ENCODE assay signal across 23 cellular contexts in the genomic region with DNA sequence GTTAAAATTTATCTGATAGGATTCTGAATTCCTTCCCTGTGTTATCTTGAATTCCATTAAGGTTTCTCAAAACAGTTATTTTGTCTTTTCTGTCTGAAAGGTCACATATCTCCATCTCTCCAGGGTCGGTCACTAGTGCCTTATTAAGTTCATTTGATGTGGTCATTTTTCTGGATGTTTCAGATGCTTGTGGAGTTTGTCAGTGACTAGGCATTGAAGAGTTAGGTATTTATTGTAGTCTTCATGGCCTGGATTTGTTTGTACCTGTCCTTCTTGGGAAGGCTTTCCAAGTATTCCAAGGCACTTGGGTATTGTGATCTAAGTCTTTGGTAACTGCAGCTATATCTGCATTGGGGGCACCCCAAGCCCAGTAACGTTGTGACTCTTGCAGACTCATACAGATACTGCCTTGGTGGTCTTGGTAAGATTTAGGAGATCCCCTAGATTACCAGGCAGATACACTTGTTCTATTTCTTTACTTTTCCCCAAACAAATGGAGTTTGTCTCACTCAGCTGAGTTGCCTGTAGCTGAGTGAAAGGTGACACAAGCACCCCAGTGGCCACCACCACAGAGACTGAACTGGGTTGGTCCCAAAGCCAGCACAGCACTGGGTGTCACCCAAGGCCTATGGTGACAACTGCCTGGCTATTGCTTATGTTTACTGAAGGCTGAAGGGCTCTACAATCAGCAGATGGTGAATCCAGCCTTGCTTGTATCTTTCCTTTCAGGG. TPM values are rescaled to one million over a fixed set of nuclear protein-coding genes. Genes with fewer than 3 reads are reported as not detected.
DNase-seq lines count a peak whose midpoint lies in the region; ATAC-seq and TF ChIP-seq lines count a peak whose summit lies in the region.
"Had no signal": no experiment of that assay in that cellular context is flagged by ENCODE, and none has a peak within 500 bp of the region (broad histone marks: within the 10 kb centered on the region; RNA-seq: fewer than 3 reads in every experiment).

No MANE protein-coding gene starts in this region.

- H3K9me3 ChIP-seq in RWPE2 (ENCODE audit: severe bottlenecking): no peaks in the 10 kb centered on the region
- H3K9me3 ChIP-seq: gastrocnemius medialis, prostate gland, SJCRH30, transverse colon had no signal

- ATAC-seq in RWPE2 (ENCODE audit: low read depth): peak; percentile 73
- ATAC-seq in stimulated activated naive CD8-positive, alpha-beta T cell treated with anti-CD3 and anti-CD28 coated beads, Interleukin-15, Interleukin-2, amounts not matched to agents 100 U/mL and 50 U/mL, for 24 hours: peak; percentile 40
- ATAC-seq: activated CD4-positive, CD25-positive, alpha-beta regulatory T cell treated with anti-CD3 and anti-CD28 coated beads, Interleukin-2, amount 50 U/mL, for 24 hours; gastrocnemius medialis had no signal

- H3K4me3 ChIP-seq in RWPE2 (ENCODE audit: severe bottlenecking): no peak overlapping the region
- H3K4me3 ChIP-seq: gastrocnemius medialis, prostate gland, SJCRH30, transverse colon had no signal

- DNase-seq in activated CD4-positive, alpha-beta T cell treated with anti-CD3 and anti-CD28 coated beads, Interleukin-2, amount 10 ng/mL, durations not matched to agents 24 days and 14 days: peak; percentile 51
- no peak for DNase-seq in activated CD4-positive, alpha-beta T cell treated with anti-CD3 and anti-CD28 coated beads for 1 hour
- DNase-seq in RWPE2 (ENCODE audit: low spot score) (no peak), islet precursor cell (peak; percentile 59), mesothelial cell of epicardium (ENCODE audit: low spot score in 2 of 2, unreplicated experiment in 2 of 2) (no peak), NCI-H2171 (lab: John Stamatoyannopoulos, UW) (no peak), NCI-H1930 (lab: John Stamatoyannopoulos, UW) (no peak)
- DNase-seq in stimulated activated naive CD8-positive, alpha-beta T cell treated with anti-CD3 and anti-CD28 coated beads, Interleukin-15, Interleukin-2, amounts not matched to agents 100 U/mL and 50 U/mL, for 24 hours: no peak
- DNase-seq: activated gamma-delta T cell treated with Interleukin-2 at 50 U/mL for 16 hours; aorta; gastrocnemius medialis; NCI-H2029 treated with DMSO at 0.1 percent for 48 hours; NCI-H524; nephron progenitor cell; SJCRH30; stimulated activated naive CD4-positive, alpha-beta T cell; transverse colon had no signal

- intact Hi-C loops in activated CD4-positive, alpha-beta T cell treated with anti-CD3 and anti-CD28 coated beads, Interleukin-2, amount 10 ng/mL, durations not matched to agents 24 days and 14 days (cut with micrococcal nuclease): no loop called here

- H3K36me3 ChIP-seq in RWPE2 (ENCODE audit: low read depth): no peaks in the 10 kb centered on the region
- H3K36me3 ChIP-seq: gastrocnemius medialis, prostate gland, SJCRH30, transverse colon had no signal

- TF ChIP-seq CTCF in RWPE2 (IDR thresholded peaks at IDR 0.05; ENCODE audit: poor library complexity, severe bottlenecking) (no peak), mesothelial cell of epicardium (IDR thresholded peaks at IDR 0.05; ENCODE audit: unreplicated experiment) (no peak)

- H3K4me1 Mint-ChIP-seq in activated CD4-positive, alpha-beta T cell treated with anti-CD3 and anti-CD28 coated beads, Interleukin-2, amount 10 ng/mL, durations not matched to agents 24 days and 14 days: peaks cover 11% of the 10 kb centered on the region
- peaks cover 26% of the 10 kb centered on the region for H3K4me1 Mint-ChIP-seq in mesothelial cell of epicardium
- H3K4me1 Mint-ChIP-seq: IgD-negative memory B cell, memory B cell, nephron progenitor cell had no signal

- peaks cover 19% of the 10 kb centered on the region for H3K36me3 Mint-ChIP-seq in activated CD4-positive, alpha-beta T cell treated with anti-CD3 and anti-CD28 coated beads, Interleukin-2, amount 10 ng/mL, durations not matched to agents 24 days and 14 days (ENCODE audit: low read depth)
- peaks cover 11% of the 10 kb centered on the region for H3K36me3 Mint-ChIP-seq in mesothelial cell of epicardium

- peak overlapping the region; percentile 0 for H3K27ac ChIP-seq in RWPE2 (ENCODE audit: poor library complexity, severe bottlenecking)
- H3K27ac ChIP-seq: gastrocnemius medialis, prostate gland, SJCRH30, transverse colon had no signal

- no peak overlapping the region for H3K4me3 Mint-ChIP-seq in activated CD4-positive, alpha-beta T cell treated with anti-CD3 and anti-CD28 coated beads, Interleukin-2, amount 10 ng/mL, durations not matched to agents 24 days and 14 days
- no peak overlapping the region for H3K4me3 Mint-ChIP-seq in mesothelial cell of epicardium
- H3K4me3 Mint-ChIP-seq: IgD-negative memory B cell, memory B cell, nephron progenitor cell had no signal

- peaks cover 20% of the 10 kb centered on the region for H3K9me3 Mint-ChIP-seq in activated CD4-positive, alpha-beta T cell treated with anti-CD3 and anti-CD28 coated beads, Interleukin-2, amount 10 ng/mL, durations not matched to agents 24 days and 14 days
- H3K9me3 Mint-ChIP-seq in mesothelial cell of epicardium: peaks cover 38% of the 10 kb centered on the region

- H3K27ac Mint-ChIP-seq in activated CD4-positive, alpha-beta T cell treated with anti-CD3 and anti-CD28 coated beads, Interleukin-2, amount 10 ng/mL, durations not matched to agents 24 days and 14 days: no peak overlapping the region
- H3K27ac Mint-ChIP-seq in mesothelial cell of epicardium: no peak overlapping the region
- H3K27ac Mint-ChIP-seq: IgD-negative memory B cell, memory B cell, nephron progenitor cell had no signal

- peaks cover 25% of the 10 kb centered on the region for H3K4me1 ChIP-seq in RWPE2 (ENCODE audit: insufficient read depth, poor library complexity, severe bottlenecking)
- H3K4me1 ChIP-seq: gastrocnemius medialis, prostate gland, SJCRH30 had no signal

- no peaks in the 10 kb centered on the region for H3K27me3 ChIP-seq in RWPE2 (ENCODE audit: insufficient read depth, poor library complexity, severe bottlenecking)
- H3K27me3 ChIP-seq: gastrocnemius medialis, SJCRH30, transverse colon had no signal

- H3K27me3 Mint-ChIP-seq in activated CD4-positive, alpha-beta T cell treated with anti-CD3 and anti-CD28 coated beads, Interleukin-2, amount 10 ng/mL, durations not matched to agents 24 days and 14 days: peaks cover 6% of the 10 kb centered on the region
- H3K27me3 Mint-ChIP-seq in mesothelial cell of epicardium (ENCODE audit: low read depth): no peaks in the 10 kb centered on the region

RNA-seq across cellular contexts. Expression of a gene that starts 18.8 kb away (rescaled TPM):
- total RNA-seq in activated CD4-positive, alpha-beta T cell treated with anti-CD3 and anti-CD28 coated beads, Interleukin-2, amount 10 ng/mL, durations not matched to agents 24 days and 14 days: 75.4 and 76.0 TPM in 2 replicates
- 2.7 to 3.2 TPM (median 3.1 TPM) in 3 replicates for total RNA-seq in mesothelial cell of epicardium
- total RNA-seq: endothelial cell of umbilical vein, SJCRH30 had no signal

RNA-seq across cellular contexts. Expression of a gene that starts 44.1 kb away (rescaled TPM):
- 29.9 and 38.5 TPM in 2 replicates for total RNA-seq in activated CD4-positive, alpha-beta T cell treated with anti-CD3 and anti-CD28 coated beads, Interleukin-2, amount 10 ng/mL, durations not matched to agents 24 days and 14 days
- 1.4 to 2.1 TPM (median 1.8 TPM) in 3 replicates for total RNA-seq in mesothelial cell of epicardium
- total RNA-seq: Daoy, endothelial cell of umbilical vein had no signal

Comparison
In these comparisons a context has a peak if more than half of its experiments do, and no peak if none do; other contexts are left out.
1. DNase-seq: peak in activated CD4-positive, alpha-beta T cell treated with anti-CD3 and anti-CD28 coated beads, Interleukin-2, amount 10 ng/mL, durations not matched to agents 24 days and 14 days (single experiment) and islet precursor cell (single experiment); none in activated CD4-positive, alpha-beta T cell treated with anti-CD3 and anti-CD28 coated beads for 1 hour (single experiment), RWPE2 (single experiment), stimulated activated naive CD8-positive, alpha-beta T cell treated with anti-CD3 and anti-CD28 coated beads, Interleukin-15, Interleukin-2, amounts not matched to agents 100 U/mL and 50 U/mL, for 24 hours (single experiment), mesothelial cell of epicardium (0 of 2), NCI-H2171 (single experiment) and NCI-H1930 (0 of 2).
2. RNA of a gene that starts 18.8 kb away (total RNA-seq): 75.4 to 76.0 TPM in activated CD4-positive, alpha-beta T cell treated with anti-CD3 and anti-CD28 coated beads, Interleukin-2, amount 10 ng/mL, durations not matched to agents 24 days and 14 days; 2.7 to 3.2 TPM in mesothelial cell of epicardium; every median in the first group is over 10 times any median in the second.
3. RNA of a gene that starts 44.1 kb away (total RNA-seq): 29.9 to 38.5 TPM in activated CD4-positive, alpha-beta T cell treated with anti-CD3 and anti-CD28 coated beads, Interleukin-2, amount 10 ng/mL, durations not matched to agents 24 days and 14 days; 1.4 to 2.1 TPM in mesothelial cell of epicardium; every median in the first group is over 10 times any median in the second.